Comparison of ENCODE assay signal across 14 cellular contexts in the genomic region with DNA sequence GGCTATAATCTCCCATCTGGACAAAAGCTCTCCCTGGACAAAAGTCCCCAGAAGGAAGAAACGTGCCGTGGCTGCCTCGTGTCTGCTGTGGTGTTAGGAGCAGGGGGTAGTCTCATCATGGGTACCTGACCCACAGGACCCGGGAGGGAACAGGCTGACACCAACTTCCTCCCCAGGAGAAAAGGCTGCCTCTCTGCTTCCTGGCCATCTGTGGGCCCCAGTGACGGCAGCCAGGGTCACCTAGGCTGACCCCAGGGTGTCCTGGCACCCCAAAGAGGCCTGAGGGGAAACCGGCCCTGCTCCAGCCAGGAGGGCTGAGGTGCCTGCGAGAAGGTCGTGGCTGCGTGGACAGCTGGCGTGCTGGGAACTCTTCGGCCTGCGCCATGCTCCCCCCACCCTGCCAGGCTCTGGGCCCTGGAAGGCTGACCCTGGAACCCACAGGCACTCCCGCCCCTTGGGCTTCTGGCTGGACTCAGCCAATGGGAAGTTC.
DNase-seq lines count a peak whose midpoint lies in the region; ATAC-seq and TF ChIP-seq lines count a peak whose summit lies in the region.
"Had no signal": no experiment of that assay in that cellular context is flagged by ENCODE, and none has a peak within 500 bp of the region (broad histone marks: within the 10 kb centered on the region; RNA-seq: fewer than 3 reads in every experiment).

No MANE protein-coding gene starts in this region.

- H3K27ac ChIP-seq in HUES6 (ENCODE audit: low read depth, low read length) (0 out of 2 replicates have a peak overlapping the region, but pooled peaks have one; percentile 37), breast epithelium (peak overlapping the region; percentile 18 to 88), lower lobe of right lung (peak overlapping the region; percentile 64)

- in situ Hi-C loops in HAP-1 (cut with MboI; ENCODE audit: low sequenced_read_pairs) = no loop called here

- no peak overlapping the region for H3K9ac ChIP-seq in HUES6 (ENCODE audit: low read length)

- H3K36me3 Mint-ChIP-seq in stimulated activated effector memory CD8-positive, alpha-beta T cell treated with anti-CD3 and anti-CD28 coated beads, Interleukin-12 subunit alpha, Interleukin-12 subunit beta, amount 100 ng/mL, for 72 hours = peaks cover 61% of the 10 kb centered on the region
- H3K36me3 Mint-ChIP-seq in activated T-helper 2 cell treated with anti-CD3 and anti-CD28 coated beads, Interferon-gamma antibody, Interleukin-2, Interleukin-4, amounts not matched to agents 10 μg/mL and 5 μg/mL and 100 μg/mL, durations not matched to agents 14 hours and 24 hours and 36 hours (ENCODE audit: low read depth) = peaks cover 23% of the 10 kb centered on the region

- ATAC-seq in lower lobe of right lung (peak; percentile 4 to 29), HG03159 (IDR thresholded peaks at IDR 0.05; ENCODE audit: unreplicated experiment) (no peak)
- no peak for ATAC-seq in stimulated activated effector memory CD8-positive, alpha-beta T cell treated with anti-CD3 and anti-CD28 coated beads, Interleukin-12 subunit alpha, Interleukin-12 subunit beta, amount 100 ng/mL, for 72 hours

- peaks cover 21% of the 10 kb centered on the region for H3K4me1 ChIP-seq in HUES6 (ENCODE audit: control insufficient read depth, insufficient read depth, low read length)
- peaks cover 5 to 6% of the 10 kb centered on the region in 2 donors for H3K4me1 ChIP-seq in breast epithelium
- peaks cover 60% of the 10 kb centered on the region for H3K4me1 ChIP-seq in lower lobe of right lung
- no peaks in the 10 kb centered on the region for H3K4me1 ChIP-seq in HAP-1
- H3K4me1 ChIP-seq: Caco-2 had no signal

- H3K9me3 Mint-ChIP-seq in stimulated activated effector memory CD8-positive, alpha-beta T cell treated with anti-CD3 and anti-CD28 coated beads, Interleukin-12 subunit alpha, Interleukin-12 subunit beta, amount 100 ng/mL, for 72 hours = no peaks in the 10 kb centered on the region
- no peaks in the 10 kb centered on the region for H3K9me3 Mint-ChIP-seq in activated T-helper 2 cell treated with anti-CD3 and anti-CD28 coated beads, Interferon-gamma antibody, Interleukin-2, Interleukin-4, amounts not matched to agents 10 μg/mL and 5 μg/mL and 100 μg/mL, durations not matched to agents 14 hours and 24 hours and 36 hours
- H3K9me3 Mint-ChIP-seq: naive B cell had no signal

- no peak for TF ChIP-seq CTCF in breast epithelium (IDR thresholded peaks at IDR 0.05)
- no peak for TF ChIP-seq CTCF in lower lobe of right lung (IDR thresholded peaks at IDR 0.05)

- H3K27me3 Mint-ChIP-seq in activated T-helper 2 cell treated with anti-CD3 and anti-CD28 coated beads, Interferon-gamma antibody, Interleukin-2, Interleukin-4, amounts not matched to agents 10 μg/mL and 5 μg/mL and 100 μg/mL, durations not matched to agents 14 hours and 24 hours and 36 hours (ENCODE audit: low read depth) = no peaks in the 10 kb centered on the region
- H3K27me3 Mint-ChIP-seq: naive B cell had no signal

- H3K4me3 Mint-ChIP-seq in stimulated activated effector memory CD8-positive, alpha-beta T cell treated with anti-CD3 and anti-CD28 coated beads, Interleukin-12 subunit alpha, Interleukin-12 subunit beta, amount 100 ng/mL, for 72 hours = peak overlapping the region; percentile 22
- H3K4me3 Mint-ChIP-seq in activated T-helper 2 cell treated with anti-CD3 and anti-CD28 coated beads, Interferon-gamma antibody, Interleukin-2, Interleukin-4, amounts not matched to agents 10 μg/mL and 5 μg/mL and 100 μg/mL, durations not matched to agents 14 hours and 24 hours and 36 hours (ENCODE audit: low read depth) = no peak overlapping the region
- H3K4me3 Mint-ChIP-seq: naive B cell had no signal

- H3K36me3 ChIP-seq in HUES6 (ENCODE audit: control insufficient read depth, insufficient read depth, low read length) = peaks cover 74% of the 10 kb centered on the region
- H3K36me3 ChIP-seq in breast epithelium = no peaks in the 10 kb centered on the region
- H3K36me3 ChIP-seq in lower lobe of right lung = peaks cover 61% of the 10 kb centered on the region
- peaks cover 31% of the 10 kb centered on the region for H3K36me3 ChIP-seq in HAP-1 (replicated peaks)

- no peak overlapping the region for H3K4me3 ChIP-seq in HUES6 (ENCODE audit: low read depth, low read length)
- H3K4me3 ChIP-seq in breast epithelium = no peak overlapping the region
- no peak overlapping the region for H3K4me3 ChIP-seq in lower lobe of right lung
- no peak overlapping the region for H3K4me3 ChIP-seq in HAP-1
- H3K4me3 ChIP-seq: tibial artery had no signal

- TF ChIP-seq POLR2A in breast epithelium (IDR thresholded peaks at IDR 0.05) = no peak

- no peaks in the 10 kb centered on the region for H3K9me3 ChIP-seq in HUES6 (ENCODE audit: control insufficient read depth, insufficient read depth, low read depth, low read length)
- no peaks in the 10 kb centered on the region for H3K9me3 ChIP-seq in breast epithelium
- H3K9me3 ChIP-seq in lower lobe of right lung = no peaks in the 10 kb centered on the region
- no peaks in the 10 kb centered on the region for H3K9me3 ChIP-seq in HAP-1
- H3K9me3 ChIP-seq: Caco-2, tibial artery had no signal

- peaks cover 41% of the 10 kb centered on the region for H3K4me1 Mint-ChIP-seq in stimulated activated effector memory CD8-positive, alpha-beta T cell treated with anti-CD3 and anti-CD28 coated beads, Interleukin-12 subunit alpha, Interleukin-12 subunit beta, amount 100 ng/mL, for 72 hours
- H3K4me1 Mint-ChIP-seq in activated T-helper 2 cell treated with anti-CD3 and anti-CD28 coated beads, Interferon-gamma antibody, Interleukin-2, Interleukin-4, amounts not matched to agents 10 μg/mL and 5 μg/mL and 100 μg/mL, durations not matched to agents 14 hours and 24 hours and 36 hours (ENCODE audit: low read depth) = no peaks in the 10 kb centered on the region

- H3K27me3 ChIP-seq in HUES6 (ENCODE audit: control insufficient read depth, insufficient read depth, low read length) = no peaks in the 10 kb centered on the region
- no peaks in the 10 kb centered on the region for H3K27me3 ChIP-seq in breast epithelium
- no peaks in the 10 kb centered on the region for H3K27me3 ChIP-seq in lower lobe of right lung (ENCODE audit: low read depth)
- no peaks in the 10 kb centered on the region for H3K27me3 ChIP-seq in HAP-1 (ENCODE audit: low read depth)
- H3K27me3 ChIP-seq: tibial artery had no signal

- H3K27ac Mint-ChIP-seq in stimulated activated effector memory CD8-positive, alpha-beta T cell treated with anti-CD3 and anti-CD28 coated beads, Interleukin-12 subunit alpha, Interleukin-12 subunit beta, amount 100 ng/mL, for 72 hours = peak overlapping the region; percentile 64
- no peak overlapping the region for H3K27ac Mint-ChIP-seq in activated T-helper 2 cell treated with anti-CD3 and anti-CD28 coated beads, Interferon-gamma antibody, Interleukin-2, Interleukin-4, amounts not matched to agents 10 μg/mL and 5 μg/mL and 100 μg/mL, durations not matched to agents 14 hours and 24 hours and 36 hours

- DNase-seq in breast epithelium (ENCODE audit: low spot score in 2 of 2) (no peak), lower lobe of right lung (no peak), pons (ENCODE audit: low spot score) (no peak), HAP-1 (ENCODE audit: low spot score in 2 of 2) (no peak)
- no peak for DNase-seq in stimulated activated effector memory CD8-positive, alpha-beta T cell treated with anti-CD3 and anti-CD28 coated beads, Interleukin-12 subunit alpha, Interleukin-12 subunit beta, amount 100 ng/mL, for 72 hours (ENCODE audit: low spot score in 2 of 2)
- no peak for DNase-seq in activated T-helper 2 cell treated with anti-CD3 and anti-CD28 coated beads, Interferon-gamma antibody, Interleukin-2, Interleukin-4, amounts not matched to agents 10 μg/mL and 5 μg/mL and 100 μg/mL, durations not matched to agents 14 hours and 24 hours and 36 hours (ENCODE audit: low spot score)
- DNase-seq: Caco-2; naive B cell; NCI-H345; SHP77; stimulated activated CD4-positive, alpha-beta T cell treated with anti-CD3 and anti-CD28 coated beads, Interleukin-4, amount 100 ng/mL, for 4 hours; tibial artery had no signal

- intact Hi-C loops in breast epithelium (cut with DNase I; ENCODE audit: low total_unique reads) (no loop called here), lower lobe of right lung (cut with DNase I) (no loop called here)
- intact Hi-C loops in activated T-helper 2 cell treated with anti-CD3 and anti-CD28 coated beads, Interferon-gamma antibody, Interleukin-2, Interleukin-4, amounts not matched to agents 10 μg/mL and 5 μg/mL and 100 μg/mL, durations not matched to agents 14 hours and 24 hours and 36 hours (cut with micrococcal nuclease) = no loop called here

Comparison
In these comparisons a context has a peak if more than half of its experiments do, and no peak if none do; other contexts are left out.
1. ATAC-seq: peak in lower lobe of right lung (2 of 2); none in stimulated activated effector memory CD8-positive, alpha-beta T cell treated with anti-CD3 and anti-CD28 coated beads, Interleukin-12 subunit alpha, Interleukin-12 subunit beta, amount 100 ng/mL, for 72 hours (single experiment) and HG03159 (single experiment).
2. Peak in every context shown above with its lines, with median percentiles within 50 percentile points of each other: H3K27ac ChIP-seq.